In the genomic region with DNA sequence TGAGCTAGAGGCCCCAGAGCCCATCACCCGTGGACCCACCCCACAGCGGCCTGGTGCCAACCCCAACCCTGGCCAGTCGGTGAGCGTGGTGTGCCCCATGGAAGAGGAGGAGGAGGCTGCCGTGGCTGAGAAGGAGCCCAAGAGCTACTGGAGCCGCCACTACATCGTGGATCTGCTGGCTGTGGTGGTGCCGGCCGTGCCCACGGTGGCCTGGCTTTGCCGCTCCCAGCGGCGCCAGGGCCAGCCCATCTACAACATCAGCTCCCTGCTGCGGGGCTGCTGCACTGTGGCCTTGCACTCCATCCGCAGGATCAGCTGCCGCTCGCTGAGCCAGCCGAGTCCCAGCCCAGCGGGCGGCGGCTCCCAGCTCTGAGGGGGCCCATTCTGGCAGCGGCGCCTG, we compare ENCODE assay signal across 1 cellular context.
TF ChIP-seq lines count a peak whose summit lies in the region.

No MANE protein-coding gene starts in this region.

TF ChIP-seq in HepG2, 621 proteins besides CTCF, POLR2A, EP300 and RAD21:
- TF ChIP-seq, protein P1, sequence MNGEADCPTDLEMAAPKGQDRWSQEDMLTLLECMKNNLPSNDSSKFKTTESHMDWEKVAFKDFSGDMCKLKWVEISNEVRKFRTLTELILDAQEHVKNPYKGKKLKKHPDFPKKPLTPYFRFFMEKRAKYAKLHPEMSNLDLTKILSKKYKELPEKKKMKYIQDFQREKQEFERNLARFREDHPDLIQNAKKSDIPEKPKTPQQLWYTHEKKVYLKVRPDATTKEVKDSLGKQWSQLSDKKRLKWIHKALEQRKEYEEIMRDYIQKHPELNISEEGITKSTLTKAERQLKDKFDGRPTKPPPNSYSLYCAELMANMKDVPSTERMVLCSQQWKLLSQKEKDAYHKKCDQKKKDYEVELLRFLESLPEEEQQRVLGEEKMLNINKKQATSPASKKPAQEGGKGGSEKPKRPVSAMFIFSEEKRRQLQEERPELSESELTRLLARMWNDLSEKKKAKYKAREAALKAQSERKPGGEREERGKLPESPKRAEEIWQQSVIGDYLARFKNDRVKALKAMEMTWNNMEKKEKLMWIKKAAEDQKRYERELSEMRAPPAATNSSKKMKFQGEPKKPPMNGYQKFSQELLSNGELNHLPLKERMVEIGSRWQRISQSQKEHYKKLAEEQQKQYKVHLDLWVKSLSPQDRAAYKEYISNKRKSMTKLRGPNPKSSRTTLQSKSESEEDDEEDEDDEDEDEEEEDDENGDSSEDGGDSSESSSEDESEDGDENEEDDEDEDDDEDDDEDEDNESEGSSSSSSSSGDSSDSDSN (CRISPR knock-in tag; IDR thresholded peaks at IDR 0.05): no peak
- TF ChIP-seq, protein P2, sequence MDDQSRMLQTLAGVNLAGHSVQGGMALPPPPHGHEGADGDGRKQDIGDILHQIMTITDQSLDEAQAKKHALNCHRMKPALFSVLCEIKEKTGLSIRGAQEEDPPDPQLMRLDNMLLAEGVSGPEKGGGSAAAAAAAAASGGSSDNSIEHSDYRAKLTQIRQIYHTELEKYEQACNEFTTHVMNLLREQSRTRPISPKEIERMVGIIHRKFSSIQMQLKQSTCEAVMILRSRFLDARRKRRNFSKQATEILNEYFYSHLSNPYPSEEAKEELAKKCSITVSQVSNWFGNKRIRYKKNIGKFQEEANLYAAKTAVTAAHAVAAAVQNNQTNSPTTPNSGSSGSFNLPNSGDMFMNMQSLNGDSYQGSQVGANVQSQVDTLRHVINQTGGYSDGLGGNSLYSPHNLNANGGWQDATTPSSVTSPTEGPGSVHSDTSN (CRISPR knock-in tag; IDR thresholded peaks at IDR 0.05; ENCODE audit: borderline replicate concordance): no peak
- TF ChIP-seq, protein P3, sequence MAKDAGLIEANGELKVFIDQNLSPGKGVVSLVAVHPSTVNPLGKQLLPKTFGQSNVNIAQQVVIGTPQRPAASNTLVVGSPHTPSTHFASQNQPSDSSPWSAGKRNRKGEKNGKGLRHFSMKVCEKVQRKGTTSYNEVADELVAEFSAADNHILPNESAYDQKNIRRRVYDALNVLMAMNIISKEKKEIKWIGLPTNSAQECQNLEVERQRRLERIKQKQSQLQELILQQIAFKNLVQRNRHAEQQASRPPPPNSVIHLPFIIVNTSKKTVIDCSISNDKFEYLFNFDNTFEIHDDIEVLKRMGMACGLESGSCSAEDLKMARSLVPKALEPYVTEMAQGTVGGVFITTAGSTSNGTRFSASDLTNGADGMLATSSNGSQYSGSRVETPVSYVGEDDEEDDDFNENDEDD (CRISPR knock-in tag; IDR thresholded peaks at IDR 0.05; ENCODE audit: borderline replicate concordance): 0 out of 2 replicates have a peak, but pooled peaks have one; percentile 21
- TF ChIP-seq ZBTB8A (CRISPR knock-in tag; IDR thresholded peaks at IDR 0.05; ENCODE audit: borderline replicate concordance, low read depth) (no peak), EED (CRISPR knock-in tag; IDR thresholded peaks at IDR 0.05) (0 out of 2 replicates have a peak, but pooled peaks have one; percentile 55)
